Comparison of ENCODE assay signal across 8 cellular contexts in the genomic region with DNA sequence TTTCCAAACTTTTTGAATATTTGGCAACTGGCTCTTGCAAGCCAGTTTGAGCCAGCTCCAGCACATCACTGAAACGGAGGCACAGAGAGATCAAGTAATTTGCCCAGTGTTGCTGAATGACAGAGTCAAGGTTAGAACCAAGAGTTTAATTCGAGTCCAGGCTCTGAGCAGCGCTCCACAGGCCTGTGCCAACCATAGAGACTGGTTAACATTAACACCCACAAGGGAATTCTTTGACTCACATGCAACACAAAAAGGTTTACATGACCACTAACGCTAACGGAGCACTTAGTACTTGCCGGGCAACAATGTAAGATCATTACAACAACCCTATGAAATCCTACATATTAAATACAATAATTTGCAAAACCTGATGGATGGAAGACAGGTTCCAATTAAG. TPM values are rescaled to one million over a fixed set of nuclear protein-coding genes. Genes with fewer than 3 reads are reported as not detected.
DNase-seq lines count a peak whose midpoint lies in the region; ATAC-seq and TF ChIP-seq lines count a peak whose summit lies in the region.

No MANE protein-coding gene starts in this region.

- no peak overlapping the region for H3K27ac ChIP-seq in AG04450 (ENCODE audit: low read depth, low read length)
- no peak overlapping the region for H3K27ac ChIP-seq in HL-60 (replicated peaks)
- H3K27ac ChIP-seq in mucosa of rectum (ENCODE audit: low read depth in 2 of 2, low read length in 2 of 2) = peak overlapping the region; percentile 69 to 77

- no peaks in the 10 kb centered on the region for H3K9me3 Mint-ChIP-seq in activated naive CD8-positive, alpha-beta T cell treated with anti-CD3 and anti-CD28 coated beads, Interleukin-2, amount 50 U/mL, for 24 hours

- no peaks in the 10 kb centered on the region for H3K27me3 Mint-ChIP-seq in activated naive CD8-positive, alpha-beta T cell treated with anti-CD3 and anti-CD28 coated beads, Interleukin-2, amount 50 U/mL, for 24 hours

- peak overlapping the region; percentile 80 for H3K4me3 ChIP-seq in AG04450 (ENCODE audit: low read depth, low read length)
- peak overlapping the region; percentile 82 for H3K4me3 ChIP-seq in HL-60 (replicated peaks; ENCODE audit: insufficient read depth, low read length)
- peak overlapping the region; percentile 65 to 74 for H3K4me3 ChIP-seq in mucosa of rectum (ENCODE audit: low read length in 2 of 2)

- no peaks in the 10 kb centered on the region; the same call in 1 of the 2 replicates for H3K9me3 ChIP-seq in AG04450 (ENCODE audit: control insufficient read depth, insufficient read depth, low read length)
- no peaks in the 10 kb centered on the region for H3K9me3 ChIP-seq in mucosa of rectum (ENCODE audit: control insufficient read depth in 2 of 2, low read length in 2 of 2)

- H3K27ac Mint-ChIP-seq in activated naive CD8-positive, alpha-beta T cell treated with anti-CD3 and anti-CD28 coated beads, Interleukin-2, amount 50 U/mL, for 24 hours = peak overlapping the region; percentile 89

- H3K36me3 Mint-ChIP-seq in activated naive CD8-positive, alpha-beta T cell treated with anti-CD3 and anti-CD28 coated beads, Interleukin-2, amount 50 U/mL, for 24 hours (ENCODE audit: low read depth) = peaks cover 34% of the 10 kb centered on the region

- POLR2A ChIA-PET in AG04450 (lab: Yijun Ruan, JAX) = interaction anchor here (1.1 to 1.8 kb wide), 2 partner anchors 15 to 17 kb away, joined by 3 to 4 read pairs; no protein-coding TSS in a partner anchor

- H3K4me1 Mint-ChIP-seq in activated naive CD8-positive, alpha-beta T cell treated with anti-CD3 and anti-CD28 coated beads, Interleukin-2, amount 50 U/mL, for 24 hours = peaks cover 56% of the 10 kb centered on the region

- DNase-seq in AG04450 (ENCODE audit: low read depth, low spot score) (no peak), HL-60 (ENCODE audit: low read depth in 1 of 2, low spot score in 1 of 2) (no peak), NCI-H187 treated with DMSO at 0.1 percent for 48 hours (lab: John Stamatoyannopoulos, UW) (no peak), NCI-H1048 (lab: John Stamatoyannopoulos, UW) (no peak)
- DNase-seq in activated naive CD8-positive, alpha-beta T cell treated with anti-CD3 and anti-CD28 coated beads, Interleukin-2, amount 50 U/mL, for 24 hours = no peak

- no peaks in the 10 kb centered on the region for H3K36me3 ChIP-seq in mucosa of rectum (ENCODE audit: control insufficient read depth in 2 of 2, insufficient read depth in 2 of 2, low read length in 2 of 2)

- peak; percentile 29 for ATAC-seq in activated naive CD8-positive, alpha-beta T cell treated with anti-CD3 and anti-CD28 coated beads, Interleukin-2, amount 50 U/mL, for 24 hours
- ATAC-seq in HG02938 (IDR thresholded peaks at IDR 0.05; ENCODE audit: unreplicated experiment) (no peak), esophagus mucosa (no peak)

- peaks cover 20 to 34% of the 10 kb centered on the region in 2 donors for H3K4me1 ChIP-seq in mucosa of rectum (ENCODE audit: control insufficient read depth in 2 of 2, insufficient read depth in 2 of 2, low read length in 2 of 2)

- no peak for TF ChIP-seq CTCF in AG04450 (IDR thresholded peaks at IDR 0.05; ENCODE audit: low read depth, low read length)
- no peak for TF ChIP-seq CTCF in HL-60 (IDR thresholded peaks at IDR 0.05; ENCODE audit: insufficient read depth, low read length)

- no peaks in the 10 kb centered on the region for H3K27me3 ChIP-seq in AG04450 (ENCODE audit: control insufficient read depth, insufficient read depth, low read length)
- H3K27me3 ChIP-seq in HL-60 (ENCODE audit: insufficient read depth, poor library complexity, severe bottlenecking) = no peaks in the 10 kb centered on the region
- H3K27me3 ChIP-seq in mucosa of rectum (ENCODE audit: control insufficient read depth in 2 of 2, insufficient read depth in 2 of 2, low read length in 2 of 2) = no peaks in the 10 kb centered on the region

- CTCF ChIA-PET in AG04450 (lab: Charles Lee) = interaction anchor here (0.9 kb wide), 1 partner anchor 15 kb away, joined by 3 read pairs; no protein-coding TSS in a partner anchor

- H3K4me3 Mint-ChIP-seq in activated naive CD8-positive, alpha-beta T cell treated with anti-CD3 and anti-CD28 coated beads, Interleukin-2, amount 50 U/mL, for 24 hours = peak overlapping the region; percentile 91

- H3K9ac ChIP-seq in mucosa of rectum (ENCODE audit: low read depth in 1 of 2, low read length in 2 of 2) = peak overlapping the region; percentile 67 to 72

RNA-seq across cellular contexts. Expression of gene RGS10, which starts 1.5 kb away (rescaled TPM):
- 174 and 219 TPM in 2 replicates for polyA plus RNA-seq in AG04450 (2011; rRNA removed)
- polyA minus RNA-seq in AG04450 (2011; rRNA and poly(A)+ RNA removed) = 49.0 and 52.5 TPM in 2 replicates
- total RNA-seq in esophagus mucosa = 33.9 TPM

RNA-seq across cellular contexts. Expression of gene TIAL1, which starts 55.7 kb away (rescaled TPM):
- 86.0 and 113 TPM in 2 replicates for polyA plus RNA-seq in AG04450 (2011; rRNA removed)
- polyA minus RNA-seq in AG04450 (2011; rRNA and poly(A)+ RNA removed) = 58.3 and 83.4 TPM in 2 replicates
- 90.8 TPM for total RNA-seq in esophagus mucosa

Comparison
In these comparisons a context has a peak if more than half of its experiments do, and no peak if none do; other contexts are left out.
1. H3K27ac ChIP-seq: peak in mucosa of rectum (2 of 2); none in AG04450 (single experiment) and HL-60 (single experiment).
2. Peak in every context shown above with its lines, with median percentiles within 50 percentile points of each other: H3K4me3 ChIP-seq.